In the genomic region with DNA sequence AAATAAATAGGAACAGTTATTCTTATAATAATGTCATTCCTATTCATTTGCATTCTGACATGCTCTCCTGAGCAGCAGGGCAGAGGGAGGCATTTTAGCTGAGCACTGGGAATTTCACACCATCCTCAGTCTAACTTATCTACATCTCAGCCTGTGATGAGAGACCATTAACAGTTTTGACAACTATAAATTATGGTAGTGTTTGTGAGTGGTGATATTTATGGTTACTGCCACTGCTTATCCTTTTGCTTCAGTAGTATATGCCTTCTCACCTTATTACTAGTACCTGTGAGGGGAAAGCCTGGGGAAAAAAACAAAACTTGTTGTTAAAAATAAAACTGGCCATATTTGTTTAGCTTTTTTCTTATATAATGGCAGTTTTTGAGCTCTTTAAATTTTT, we compare ENCODE assay signal across 39 cellular contexts.
"Had no signal": no experiment of that assay in that cellular context is flagged by ENCODE, and none has a peak within 500 bp of the region (broad histone marks: within the 10 kb centered on the region; RNA-seq: fewer than 3 reads in every experiment).

No MANE protein-coding gene starts in this region.

- H3K9me3 ChIP-seq: adrenal gland, ascending aorta, body of pancreas, breast epithelium had no signal

- H3K4me1 ChIP-seq: adrenal gland, ascending aorta, body of pancreas, breast epithelium had no signal

- H3K36me3 Mint-ChIP-seq: activated naive CD4-positive, alpha-beta T cell treated with anti-CD3 and anti-CD28 coated beads, Interleukin-2, amount 10 ng/mL, durations not matched to agents 7 days and 5 days; activated naive CD4-positive, alpha-beta T cell treated with anti-CD3 and anti-CD28 coated beads, Interleukin-2, amount 50 U/mL, for 24 hours; activated naive CD4-positive, alpha-beta T cell treated with anti-CD3 and anti-CD28 coated beads, Interleukin-2, amount 50 U/mL, for 72 hours; activated naive CD8-positive, alpha-beta T cell; activated naive CD8-positive, alpha-beta T cell treated with anti-CD3 and anti-CD28 coated beads for 36 hours; activated naive CD8-positive, alpha-beta T cell treated with anti-CD3 and anti-CD28 coated beads, Interleukin-2, amount 10 ng/mL, durations not matched to agents 7 days and 5 days; brain had no signal

- ATAC-seq: activated naive CD4-positive, alpha-beta T cell treated with anti-CD3 and anti-CD28 coated beads, Interleukin-2, amount 50 U/mL, for 72 hours; activated naive CD8-positive, alpha-beta T cell treated with anti-CD3 and anti-CD28 coated beads, Interleukin-2, amount 50 U/mL, for 24 hours; activated T-cell treated with anti-CD3 and anti-CD28 coated beads, Interleukin-2, amount 50 U/mL, for 4 hours; activated T-cell treated with anti-CD3 and anti-CD28 coated beads, Interleukin-2, amount 50 U/mL, for 72 hours; activated T-helper 17 cell treated with anti-CD3 and anti-CD28 coated beads, Interleukin-2, amount 50 U/mL, for 72 hours; body of pancreas had no signal

- FAIRE-seq: astrocyte, bronchial epithelial cell, colon had no signal

- H3K4me3 Mint-ChIP-seq: activated naive CD4-positive, alpha-beta T cell treated with anti-CD3 and anti-CD28 coated beads for 36 hours; activated naive CD4-positive, alpha-beta T cell treated with anti-CD3 and anti-CD28 coated beads, Interleukin-2, amount 10 ng/mL, durations not matched to agents 7 days and 5 days; activated naive CD4-positive, alpha-beta T cell treated with anti-CD3 and anti-CD28 coated beads, Interleukin-2, amount 50 U/mL, for 24 hours; activated naive CD8-positive, alpha-beta T cell; activated naive CD8-positive, alpha-beta T cell treated with anti-CD3 and anti-CD28 coated beads for 36 hours; activated naive CD8-positive, alpha-beta T cell treated with anti-CD3 and anti-CD28 coated beads, Interleukin-2, amount 10 ng/mL, durations not matched to agents 7 days and 5 days; activated naive CD8-positive, alpha-beta T cell treated with anti-CD3 and anti-CD28 coated beads, Interleukin-2, amount 50 U/mL, for 24 hours; activated T-cell treated with anti-CD3 and anti-CD28 coated beads, Interleukin-2, amount 50 U/mL, for 4 hours; activated T-cell treated with anti-CD3 and anti-CD28 coated beads, Interleukin-2, amount 50 U/mL, for 72 hours; activated T-helper 1 cell treated with anti-CD3 and anti-CD28 coated beads, Interleukin-12 subunit alpha, Interleukin-12 subunit beta, Interleukin-2, Interleukin-4 antibody, amounts not matched to agents 30 ng/mL and 10 ng/mL and 1 ng/mL, durations not matched to agents 14 hours and 24 hours and 36 hours; activated T-helper 17 cell treated with anti-CD3 and anti-CD28 coated beads, Interleukin-2, amount 50 U/mL, for 72 hours; brain; central memory CD8-positive, alpha-beta T cell had no signal

- H3K27ac Mint-ChIP-seq: activated naive CD4-positive, alpha-beta T cell treated with anti-CD3 and anti-CD28 coated beads for 36 hours; activated naive CD4-positive, alpha-beta T cell treated with anti-CD3 and anti-CD28 coated beads, Interleukin-2, amount 10 ng/mL, durations not matched to agents 7 days and 5 days; activated naive CD4-positive, alpha-beta T cell treated with anti-CD3 and anti-CD28 coated beads, Interleukin-2, amount 50 U/mL, for 24 hours; activated naive CD4-positive, alpha-beta T cell treated with anti-CD3 and anti-CD28 coated beads, Interleukin-2, amount 50 U/mL, for 72 hours; activated naive CD8-positive, alpha-beta T cell; activated naive CD8-positive, alpha-beta T cell treated with anti-CD3 and anti-CD28 coated beads for 36 hours; activated naive CD8-positive, alpha-beta T cell treated with anti-CD3 and anti-CD28 coated beads, Interleukin-2, amount 10 ng/mL, durations not matched to agents 7 days and 5 days; activated naive CD8-positive, alpha-beta T cell treated with anti-CD3 and anti-CD28 coated beads, Interleukin-2, amount 50 U/mL, for 24 hours; activated T-cell treated with anti-CD3 and anti-CD28 coated beads, Interleukin-2, amount 50 U/mL, for 72 hours; activated T-helper 1 cell treated with anti-CD3 and anti-CD28 coated beads, Interleukin-12 subunit alpha, Interleukin-12 subunit beta, Interleukin-2, Interleukin-4 antibody, amounts not matched to agents 30 ng/mL and 10 ng/mL and 1 ng/mL, durations not matched to agents 14 hours and 24 hours and 36 hours; activated T-helper 17 cell treated with anti-CD3 and anti-CD28 coated beads, Interleukin-2, amount 50 U/mL, for 72 hours; activated T-helper 2 cell treated with anti-CD3 and anti-CD28 coated beads, Interferon-gamma antibody, Interleukin-2, Interleukin-4, amounts not matched to agents 10 μg/mL and 5 μg/mL and 100 μg/mL, durations not matched to agents 14 hours and 24 hours and 36 hours; brain had no signal

- H3K4me3 ChIP-seq: adrenal gland, ascending aorta, body of pancreas, breast epithelium, cardiac muscle cell had no signal

- H3K27me3 Mint-ChIP-seq: activated naive CD4-positive, alpha-beta T cell treated with anti-CD3 and anti-CD28 coated beads, Interleukin-2, amount 50 U/mL, for 24 hours; brain had no signal

- H3K9me3 Mint-ChIP-seq: activated naive CD4-positive, alpha-beta T cell treated with anti-CD3 and anti-CD28 coated beads for 36 hours; activated naive CD4-positive, alpha-beta T cell treated with anti-CD3 and anti-CD28 coated beads, Interleukin-2, amount 10 ng/mL, durations not matched to agents 7 days and 5 days; activated naive CD4-positive, alpha-beta T cell treated with anti-CD3 and anti-CD28 coated beads, Interleukin-2, amount 50 U/mL, for 24 hours; activated naive CD4-positive, alpha-beta T cell treated with anti-CD3 and anti-CD28 coated beads, Interleukin-2, amount 50 U/mL, for 72 hours; activated naive CD8-positive, alpha-beta T cell treated with anti-CD3 and anti-CD28 coated beads for 36 hours; activated naive CD8-positive, alpha-beta T cell treated with anti-CD3 and anti-CD28 coated beads, Interleukin-2, amount 10 ng/mL, durations not matched to agents 7 days and 5 days; activated naive CD8-positive, alpha-beta T cell treated with anti-CD3 and anti-CD28 coated beads, Interleukin-2, amount 50 U/mL, for 24 hours; activated T-cell treated with anti-CD3 and anti-CD28 coated beads, Interleukin-2, amount 50 U/mL, for 4 hours; activated T-cell treated with anti-CD3 and anti-CD28 coated beads, Interleukin-2, amount 50 U/mL, for 72 hours; activated T-helper 1 cell treated with anti-CD3 and anti-CD28 coated beads, Interleukin-12 subunit alpha, Interleukin-12 subunit beta, Interleukin-2, Interleukin-4 antibody, amounts not matched to agents 30 ng/mL and 10 ng/mL and 1 ng/mL, durations not matched to agents 14 hours and 24 hours and 36 hours; activated T-helper 17 cell treated with anti-CD3 and anti-CD28 coated beads, Interleukin-2, amount 50 U/mL, for 72 hours; activated T-helper 2 cell treated with anti-CD3 and anti-CD28 coated beads, Interferon-gamma antibody, Interleukin-2, Interleukin-4, amounts not matched to agents 10 μg/mL and 5 μg/mL and 100 μg/mL, durations not matched to agents 14 hours and 24 hours and 36 hours; brain; central memory CD8-positive, alpha-beta T cell had no signal

- DNase-seq: activated effector memory CD4-positive, alpha-beta T cell treated with anti-CD3 and anti-CD28 coated beads, Interleukin-2, amount 50 U/mL, for 16 hours; activated effector memory CD4-positive, alpha-beta T cell treated with Interleukin-2 at 50 U/mL for 16 hours; activated gamma-delta T cell; activated gamma-delta T cell treated with Interleukin-2 at 50 U/mL for 16 hours; activated naive CD4-positive, alpha-beta T cell; activated naive CD4-positive, alpha-beta T cell treated with anti-CD3 and anti-CD28 coated beads for 36 hours; activated naive CD4-positive, alpha-beta T cell treated with anti-CD3 and anti-CD28 coated beads, Interleukin-2, amount 10 ng/mL, durations not matched to agents 7 days and 5 days; activated naive CD4-positive, alpha-beta T cell treated with anti-CD3 and anti-CD28 coated beads, Interleukin-2, amount 50 U/mL, for 16 hours; activated naive CD4-positive, alpha-beta T cell treated with Interleukin-2 at 50 U/mL for 16 hours; activated naive CD8-positive, alpha-beta T cell treated with anti-CD3 and anti-CD28 coated beads for 36 hours; activated naive CD8-positive, alpha-beta T cell treated with anti-CD3 and anti-CD28 coated beads, Interleukin-2, amount 10 ng/mL, durations not matched to agents 7 days and 5 days; activated naive CD8-positive, alpha-beta T cell treated with anti-CD3 and anti-CD28 coated beads, Interleukin-2, amount 50 U/mL, for 24 hours; activated T-cell treated with anti-CD3 and anti-CD28 coated beads, Interleukin-2, amount 50 U/mL, for 4 hours; activated T-cell treated with anti-CD3 and anti-CD28 coated beads, Interleukin-2, amount 50 U/mL, for 48 hours; activated T-cell treated with anti-CD3 and anti-CD28 coated beads, Interleukin-2, amount 50 U/mL, for 72 hours; adrenal gland; amniotic stem cell; amygdala; anterior cingulate cortex; aorta; body of pancreas; brain microvascular endothelial cell; caudate nucleus; central memory CD4-positive, alpha-beta T cell; cerebellar nuclear complex had no signal

- H3K27ac ChIP-seq: adrenal gland, ascending aorta, body of pancreas, brain microvascular endothelial cell, breast epithelium, cardiac muscle cell had no signal

- H3K36me3 ChIP-seq: adrenal gland, ascending aorta, brain microvascular endothelial cell, breast epithelium, cardiac muscle cell had no signal

- H3K27me3 ChIP-seq: adrenal gland, ascending aorta, body of pancreas, brain microvascular endothelial cell, breast epithelium, cardiac muscle cell had no signal

- H3K4me1 Mint-ChIP-seq: activated naive CD4-positive, alpha-beta T cell treated with anti-CD3 and anti-CD28 coated beads, Interleukin-2, amount 10 ng/mL, durations not matched to agents 7 days and 5 days; activated naive CD4-positive, alpha-beta T cell treated with anti-CD3 and anti-CD28 coated beads, Interleukin-2, amount 50 U/mL, for 24 hours; activated naive CD8-positive, alpha-beta T cell treated with anti-CD3 and anti-CD28 coated beads for 36 hours; activated naive CD8-positive, alpha-beta T cell treated with anti-CD3 and anti-CD28 coated beads, Interleukin-2, amount 50 U/mL, for 24 hours; activated T-helper 17 cell treated with anti-CD3 and anti-CD28 coated beads, Interleukin-2, amount 50 U/mL, for 72 hours; central memory CD8-positive, alpha-beta T cell had no signal
